In genomic region chr22:35380013-35380412, GRCh38 we compare ENCODE assay signal across 11 cellular contexts. TPM values are rescaled to one million over a fixed set of nuclear protein-coding genes. Genes with fewer than 3 reads are reported as not detected.
DNase-seq lines count a peak whose midpoint lies in the region; ATAC-seq and TF ChIP-seq lines count a peak whose summit lies in the region.
"Had no signal": no experiment of that assay in that cellular context is flagged by ENCODE, and none has a peak within 500 bp of the region (broad histone marks: within the 10 kb centered on the region; RNA-seq: fewer than 3 reads in every experiment).

No MANE protein-coding gene starts in this region.

- H3K27ac ChIP-seq in GM23338 (ENCODE audit: low read depth) (no peak overlapping the region), skin epidermis (peak overlapping the region in 13 of 21 experiments; percentile 51 to 87 (median 77))

- H3K4me3 ChIP-seq in GM23338 (no peak overlapping the region; the same call in 1 of the 2 replicates), skin epidermis (no peak overlapping the region)

- H4K20me1 ChIP-seq in GM23338 (replicated peaks; ENCODE audit: insufficient read depth) = no peaks in the 10 kb centered on the region

- H3K4me3 Mint-ChIP-seq in GM23338 (peak overlapping the region; percentile 77), brain (peak overlapping the region; percentile 79 to 88 (median 84))

- ATAC-seq in GM23338 (no peak), left colon (peak; percentile 31), HG03571 (IDR thresholded peaks at IDR 0.05; ENCODE audit: unreplicated experiment) (no peak)

- TF ChIP-seq CTCF in GM23338 (conservative IDR thresholded peaks at IDR 0.05; ENCODE audit: low read depth in 2 of 2) = no peak
- TF ChIP-seq CTCF in brain (conservative IDR thresholded peaks at IDR 0.05) = no peak

- H3K9me3 Mint-ChIP-seq in GM23338 (no peaks in the 10 kb centered on the region), brain (peaks cover 0 to 4% (median 0%) of the 10 kb centered on the region in 5 experiments)

- peaks cover 69% of the 10 kb centered on the region for H3K4me1 ChIP-seq in GM23338 (ENCODE audit: insufficient read depth)

- H3K27me3 ChIP-seq in GM23338 (ENCODE audit: insufficient read depth) = no peaks in the 10 kb centered on the region
- H3K27me3 ChIP-seq: left lung had no signal

- H3K4me2 ChIP-seq in GM23338 = 0 out of 2 replicates have a peak overlapping the region, but pooled peaks have one; percentile 39

- H3K36me3 Mint-ChIP-seq in GM23338 (ENCODE audit: low read depth) (peaks cover 23% of the 10 kb centered on the region), brain (no peaks in the 10 kb centered on the region)

- H3K36me3 ChIP-seq in GM23338 (ENCODE audit: insufficient read depth) = no peaks in the 10 kb centered on the region

- intact Hi-C loops in left colon (cut with DNase I, micrococcal nuclease) = no loop called here

- peaks cover 11% of the 10 kb centered on the region for H3K79me2 ChIP-seq in GM23338 (replicated peaks; ENCODE audit: insufficient read depth)

- H3K27me3 Mint-ChIP-seq in GM23338 (ENCODE audit: insufficient read depth, low read depth, poor library complexity) (peaks cover 33% of the 10 kb centered on the region), brain (peaks cover 26% of the 10 kb centered on the region)

- H3K9me2 ChIP-seq in GM23338 (ENCODE audit: insufficient read depth) = no peaks in the 10 kb centered on the region

- H3K4me1 Mint-ChIP-seq in GM23338 (peaks cover 60% of the 10 kb centered on the region), brain (peaks cover 59% of the 10 kb centered on the region)

- H3K27ac Mint-ChIP-seq in GM23338 (no peak overlapping the region), brain (peak overlapping the region in 4 of 5 experiments; percentile 24 to 52 (median 40))

- DNase-seq in GM23338 (ENCODE audit: low spot score) (no peak), left colon (peak; percentile 37 to 58), kidney tubule cell (ENCODE audit: low spot score) (no peak)
- no peak for DNase-seq in stimulated activated CD4-positive, alpha-beta T cell treated with anti-CD3 and anti-CD28 coated beads, Interleukin-1b, Interleukin-23, amount 100 ng/mL, for 48 hours
- DNase-seq in activated CD4-positive, alpha-beta T cell treated with anti-CD3 and anti-CD28 coated beads for 1 hour = no peak
- DNase-seq: activated naive CD4-positive, alpha-beta T cell; left lung; NCI-H1105 treated with DMSO at 0.1 percent for 48 hours had no signal

- H2AFZ ChIP-seq in GM23338 = no peak overlapping the region

- H3F3A ChIP-seq in GM23338 (replicated peaks; ENCODE audit: low read depth) = peaks cover 41% of the 10 kb centered on the region

TF ChIP-seq in GM23338, 12 proteins besides CTCF, POLR2A, EP300 and RAD21 (continues in another document):
- TF ChIP-seq POLR2AphosphoS5 (IDR thresholded peaks at IDR 0.05; ENCODE audit: low read depth) = no peak
- no peak for TF ChIP-seq ZNF462 (CRISPR knock-in tag; IDR thresholded peaks at IDR 0.05)
- TF ChIP-seq STAT1 (IDR thresholded peaks at IDR 0.05; ENCODE audit: unreplicated experiment) = no peak
- no peak for TF ChIP-seq EZH2 (IDR thresholded peaks at IDR 0.05; ENCODE audit: low read depth, unreplicated experiment)
- no peak for TF ChIP-seq ETS1 (IDR thresholded peaks at IDR 0.05)
- TF ChIP-seq JUNB (IDR thresholded peaks at IDR 0.05; ENCODE audit: unreplicated experiment) = no peak
- no peak for TF ChIP-seq EZH2phosphoT487 (IDR thresholded peaks at IDR 0.05; ENCODE audit: unreplicated experiment)

RNA-seq across cellular contexts. Expression of gene HMOX1, which starts 0.9 kb away (rescaled TPM):
- total RNA-seq in GM23338 (2014; rRNA removed; shearing (Covaris generic)) = 19.3 and 22.6 TPM in 2 replicates
- polyA plus RNA-seq in GM23338 (2016; fragmentation: Nextera tagmentation; extraction: Ambion mirVana) (10.9 and 12.1 TPM in 2 replicates), brain (ENCODE audit: insufficient read depth, low read depth, low replicate concordance) (11.0 TPM)
- total RNA-seq in left colon = 10 to 100 TPM; 29.5 to 52.3 TPM

RNA-seq across cellular contexts. Expression of gene MCM5, which starts 19.9 kb away (rescaled TPM):
- 287 and 325 TPM in 2 replicates for total RNA-seq in GM23338 (2014; rRNA removed; shearing (Covaris generic))
- 282 and 288 TPM in 2 replicates for polyA plus RNA-seq in GM23338 (2016; fragmentation: Nextera tagmentation; extraction: Ambion mirVana)
- polyA plus RNA-seq in brain (ENCODE audit: insufficient read depth, low read depth, low replicate concordance) = 66.6 TPM
- 10 to 100 TPM; 17.2 to 32.0 TPM for total RNA-seq in left colon

Comparison
In these comparisons a context has a peak if more than half of its experiments do, and no peak if none do; other contexts are left out.
1. DNase-seq: peak in left colon (2 of 2); none in GM23338 (single experiment), stimulated activated CD4-positive, alpha-beta T cell treated with anti-CD3 and anti-CD28 coated beads, Interleukin-1b, Interleukin-23, amount 100 ng/mL, for 48 hours (single experiment), activated CD4-positive, alpha-beta T cell treated with anti-CD3 and anti-CD28 coated beads for 1 hour (single experiment) and kidney tubule cell (single experiment).